ENCODE assay signal across 9 cellular contexts in genomic region chr9:115008536-115008935, GRCh38.
DNase-seq lines count a peak whose midpoint lies in the region; ATAC-seq lines count a peak whose summit lies in the region.
"Had no signal": no experiment of that assay in that cellular context is flagged by ENCODE, and none has a peak within 500 bp of the region (broad histone marks: within the 10 kb centered on the region; RNA-seq: fewer than 3 reads in every experiment).

No MANE protein-coding gene starts in this region.

- H3K4me3 Mint-ChIP-seq in activated T-cell treated with anti-CD3 and anti-CD28 coated beads, Interleukin-2, amount 50 U/mL, for 4 hours: no peak overlapping the region
- no peak overlapping the region for H3K4me3 Mint-ChIP-seq in CD8-positive, alpha-beta memory T cell

- no peak overlapping the region for H3K27ac ChIP-seq in CD8-positive, alpha-beta memory T cell (ENCODE audit: low read depth, low read length)

- no peaks in the 10 kb centered on the region for H3K27me3 ChIP-seq in CD8-positive, alpha-beta memory T cell (ENCODE audit: insufficient read depth, low read length, poor library complexity, severe bottlenecking)

- no peak overlapping the region for H3K27ac Mint-ChIP-seq in CD8-positive, alpha-beta memory T cell

- intact Hi-C loops in sciatic nerve (cut with DNase I): no loop called here

- ATAC-seq in activated T-cell treated with anti-CD3 and anti-CD28 coated beads, Interleukin-2, amount 50 U/mL, for 4 hours: peak; percentile 55 to 59
- peak; percentile 49 for ATAC-seq in sciatic nerve

- H3K27me3 Mint-ChIP-seq in activated T-cell treated with anti-CD3 and anti-CD28 coated beads, Interleukin-2, amount 50 U/mL, for 4 hours (ENCODE audit: low read depth): no peaks in the 10 kb centered on the region
- H3K27me3 Mint-ChIP-seq in CD8-positive, alpha-beta memory T cell: peaks cover 2 to 3% of the 10 kb centered on the region in 2 donors

- H3K36me3 ChIP-seq in CD8-positive, alpha-beta memory T cell (ENCODE audit: insufficient read depth, low read length): no peaks in the 10 kb centered on the region

- no peaks in the 10 kb centered on the region for H3K9me3 Mint-ChIP-seq in activated T-cell treated with anti-CD3 and anti-CD28 coated beads, Interleukin-2, amount 50 U/mL, for 4 hours
- no peaks in the 10 kb centered on the region for H3K9me3 Mint-ChIP-seq in CD8-positive, alpha-beta memory T cell

- no peak overlapping the region for H3K4me3 ChIP-seq in CD8-positive, alpha-beta memory T cell (ENCODE audit: low read length)

- POLR2A ChIA-PET in CD8-positive, alpha-beta memory T cell (lab: Charles Lee): interaction anchor here (0.7 kb wide), 1 partner anchor 249 kb away, joined by 3 read pairs; no protein-coding TSS in a partner anchor

- H3K9me3 ChIP-seq in CD8-positive, alpha-beta memory T cell (ENCODE audit: low read length): no peaks in the 10 kb centered on the region

- peaks cover 59% of the 10 kb centered on the region for H3K4me1 Mint-ChIP-seq in activated T-cell treated with anti-CD3 and anti-CD28 coated beads, Interleukin-2, amount 50 U/mL, for 4 hours (ENCODE audit: low read depth)
- peaks cover 0 to 27% (median 3%) of the 10 kb centered on the region in 3 donors for H3K4me1 Mint-ChIP-seq in CD8-positive, alpha-beta memory T cell

- H3K4me1 ChIP-seq in CD8-positive, alpha-beta memory T cell (ENCODE audit: insufficient read depth, low read length): no peaks in the 10 kb centered on the region

- CTCF ChIA-PET in CD8-positive, alpha-beta memory T cell (lab: Charles Lee): interaction anchor here (0.6 to 13.3 kb wide), 4 partner anchors 100 to 328 kb away, joined by 3 to 151 read pairs (median 4); partner anchors contain the start of gene TEX48

- H3K36me3 Mint-ChIP-seq in activated T-cell treated with anti-CD3 and anti-CD28 coated beads, Interleukin-2, amount 50 U/mL, for 4 hours (ENCODE audit: insufficient read depth): no peaks in the 10 kb centered on the region
- H3K36me3 Mint-ChIP-seq in CD8-positive, alpha-beta memory T cell: peaks cover 0 to 2% (median 0%) of the 10 kb centered on the region in 3 donors

- no peak for DNase-seq in activated T-cell treated with anti-CD3 and anti-CD28 coated beads, Interleukin-2, amount 50 U/mL, for 4 hours
- DNase-seq in activated T-cell treated with anti-CD3 and anti-CD28 coated beads, Interleukin-2, amount 50 U/mL, for 1 hour: no peak
- DNase-seq in NCI-H226 (peak; percentile 80), cerebellar cortex (ENCODE audit: low spot score) (peak; percentile 23), sciatic nerve (ENCODE audit: low spot score) (no peak), putamen (ENCODE audit: low spot score) (no peak), NCI-H2171 treated with DMSO at 0.1 percent for 48 hours (lab: John Stamatoyannopoulos, UW) (no peak)
- DNase-seq in CD8-positive, alpha-beta memory T cell: no peak
- DNase-seq: NCI-H1092 treated with DMSO at 0.1 percent for 48 hours had no signal

Comparison
In these comparisons a context has a peak if more than half of its experiments do, and no peak if none do; other contexts are left out.
1. DNase-seq: peak in NCI-H226 (single experiment) and cerebellar cortex (single experiment); none in activated T-cell treated with anti-CD3 and anti-CD28 coated beads, Interleukin-2, amount 50 U/mL, for 4 hours (single experiment), activated T-cell treated with anti-CD3 and anti-CD28 coated beads, Interleukin-2, amount 50 U/mL, for 1 hour (single experiment), sciatic nerve (single experiment), putamen (single experiment), CD8-positive, alpha-beta memory T cell (0 of 5) and NCI-H2171 treated with DMSO at 0.1 percent for 48 hours (single experiment).